In genomic region chr7:73307436-73307835, GRCh38 we compare ENCODE assay signal across 11 cellular contexts. TPM values are rescaled to one million over a fixed set of nuclear protein-coding genes. Genes with fewer than 3 reads are reported as not detected.
DNase-seq lines count a peak whose midpoint lies in the region; ATAC-seq, FAIRE-seq and TF ChIP-seq lines count a peak whose summit lies in the region.
"Had no signal": no experiment of that assay in that cellular context is flagged by ENCODE, and none has a peak within 500 bp of the region (broad histone marks: within the 10 kb centered on the region; RNA-seq: fewer than 3 reads in every experiment).

No MANE protein-coding gene starts in this region.

- no peak for TF ChIP-seq POLR2A in suprapubic skin (IDR thresholded peaks at IDR 0.05)

- TF ChIP-seq CTCF in keratinocyte (optimal IDR thresholded peaks at IDR 0.05 in 1 of 3, IDR thresholded peaks at IDR 0.05 in 1 of 3, conservative IDR thresholded peaks at IDR 0.05 in 1 of 3; ENCODE audit: extremely low read depth in 1 of 3, insufficient read depth in 2 of 3, low read length in 3 of 3) = no peak
- no peak for TF ChIP-seq CTCF in suprapubic skin (IDR thresholded peaks at IDR 0.05)

- no peak overlapping the region for H2AFZ ChIP-seq in keratinocyte (ENCODE audit: control insufficient read depth, low read length)

- intact Hi-C loops in activated CD4-positive, alpha-beta memory T cell treated with anti-CD3 and anti-CD28 coated beads for 36 hours (cut with micrococcal nuclease) = no loop called here

- peak overlapping the region; percentile 72 for H3K4me2 ChIP-seq in keratinocyte (ENCODE audit: control insufficient read depth, extremely low read depth, insufficient read depth, low read depth, low read length)

- peak; percentile 31 for DNase-seq in activated effector memory CD4-positive, alpha-beta T cell treated with anti-CD3 and anti-CD28 coated beads, Interleukin-2, amount 50 U/mL, for 16 hours
- DNase-seq in activated effector memory CD4-positive, alpha-beta T cell treated with Interleukin-2 at 50 U/mL for 16 hours = no peak
- no peak for DNase-seq in activated CD4-positive, alpha-beta memory T cell treated with anti-CD3 and anti-CD28 coated beads for 36 hours
- DNase-seq in keratinocyte (ENCODE audit: low read depth, low spot score) = no peak
- no peak for DNase-seq in suprapubic skin (ENCODE audit: low spot score in 2 of 2)
- DNase-seq in dermis blood vessel endothelial cell = no peak
- DNase-seq: anterior cingulate cortex had no signal

- dilution Hi-C loops in keratinocyte (cut with MboI; ENCODE audit: extremely low pct_ligation_motif_present, low sequenced_read_pairs) = no loop called here

- H3K9ac ChIP-seq in keratinocyte (ENCODE audit: control insufficient read depth, extremely low read depth, insufficient read depth, low read length) = no peak overlapping the region

- H3K27ac ChIP-seq in keratinocyte (ENCODE audit: control insufficient read depth, insufficient read depth, low read length) = no peak overlapping the region
- no peak overlapping the region for H3K27ac ChIP-seq in suprapubic skin

- H3K79me2 ChIP-seq in keratinocyte (ENCODE audit: control insufficient read depth, insufficient read depth, low read length) = peaks cover 3% of the 10 kb centered on the region

- H3K27me3 ChIP-seq in keratinocyte (ENCODE audit: control insufficient read depth, extremely low read depth, insufficient read depth, low read length) (no peaks in the 10 kb centered on the region), suprapubic skin (no peaks in the 10 kb centered on the region)
- H3K27me3 ChIP-seq: gastroesophageal sphincter had no signal

- H3K4me3 ChIP-seq in keratinocyte (ENCODE audit: control insufficient read depth in 2 of 3, extremely low read depth in 1 of 3, insufficient read depth in 2 of 3, low read depth in 1 of 3, low read length in 3 of 3) (peak overlapping the region; percentile 71 to 76 (median 75)), suprapubic skin (peak overlapping the region; percentile 78)

- H3K4me1 ChIP-seq in keratinocyte (ENCODE audit: control insufficient read depth, extremely low read depth, insufficient read depth, low read length) (peaks cover 4% of the 10 kb centered on the region), suprapubic skin (peaks cover 15% of the 10 kb centered on the region)

- CTCF ChIA-PET in activated CD4-positive, alpha-beta memory T cell treated with anti-CD3 and anti-CD28 coated beads for 36 hours (lab: Charles Lee) = no interaction called here

- H3K27ac Mint-ChIP-seq in activated CD4-positive, alpha-beta memory T cell treated with anti-CD3 and anti-CD28 coated beads for 36 hours = peak overlapping the region; percentile 88

- H3K9me1 ChIP-seq in keratinocyte (ENCODE audit: control insufficient read depth, extremely low read depth, insufficient read depth, low read length) = no peaks in the 10 kb centered on the region

- TF ChIP-seq EP300 in suprapubic skin (IDR thresholded peaks at IDR 0.05) = no peak

- WGBS in suprapubic skin = 89% methylated on average over 12 of the region's 13 CpGs

- no peaks in the 10 kb centered on the region for H3K9me3 Mint-ChIP-seq in activated CD4-positive, alpha-beta memory T cell treated with anti-CD3 and anti-CD28 coated beads for 36 hours

- ATAC-seq in HG03565 (IDR thresholded peaks at IDR 0.05; ENCODE audit: unreplicated experiment) (no peak), GM18870 (IDR thresholded peaks at IDR 0.05; ENCODE audit: unreplicated experiment) (no peak)
- ATAC-seq: gastroesophageal sphincter had no signal

- H3K36me3 Mint-ChIP-seq in activated CD4-positive, alpha-beta memory T cell treated with anti-CD3 and anti-CD28 coated beads for 36 hours = peaks cover 33% of the 10 kb centered on the region

- FAIRE-seq in keratinocyte (lab: Jason Lieb, UNC) = no peak

- no peaks in the 10 kb centered on the region for H3K27me3 Mint-ChIP-seq in activated CD4-positive, alpha-beta memory T cell treated with anti-CD3 and anti-CD28 coated beads for 36 hours

- H3K9me3 ChIP-seq in keratinocyte (ENCODE audit: control insufficient read depth, low read depth, low read length) (no peaks in the 10 kb centered on the region), suprapubic skin (no peaks in the 10 kb centered on the region)
- H3K9me3 ChIP-seq: gastroesophageal sphincter had no signal

- no peaks in the 10 kb centered on the region for H4K20me1 ChIP-seq in keratinocyte (ENCODE audit: control insufficient read depth, extremely low read depth, insufficient read depth, low read length)

- H3K36me3 ChIP-seq in keratinocyte (ENCODE audit: control insufficient read depth in 2 of 2, extremely low read depth in 1 of 2, insufficient read depth in 2 of 2, low read length in 2 of 2) = peaks cover 0 to 3% of the 10 kb centered on the region in 2 experiments
- peaks cover 43% of the 10 kb centered on the region for H3K36me3 ChIP-seq in suprapubic skin

- POLR2A ChIA-PET in activated CD4-positive, alpha-beta memory T cell treated with anti-CD3 and anti-CD28 coated beads for 36 hours (lab: Charles Lee) = no interaction called here

- peak overlapping the region; percentile 98 for H3K4me3 Mint-ChIP-seq in activated CD4-positive, alpha-beta memory T cell treated with anti-CD3 and anti-CD28 coated beads for 36 hours

- peaks cover 26% of the 10 kb centered on the region for H3K4me1 Mint-ChIP-seq in activated CD4-positive, alpha-beta memory T cell treated with anti-CD3 and anti-CD28 coated beads for 36 hours (ENCODE audit: low read depth)

RNA-seq across cellular contexts. Expression of gene NSUN5, which starts 1.2 kb away (rescaled TPM):
- total RNA-seq in activated CD4-positive, alpha-beta memory T cell treated with anti-CD3 and anti-CD28 coated beads for 36 hours = 10 to 100 TPM; 51.2 to 55.5 TPM
- 16.8 to 20.4 TPM (median 20.2 TPM) in 3 replicates for polyA plus RNA-seq in keratinocyte
- 5.1 TPM for polyA plus RNA-seq in keratinocyte (2011; ENCODE audit: low read depth)
- 11.1 and 21.0 TPM in 2 replicates for polyA plus RNA-seq in keratinocyte (2011; cell fraction: cytosol; rRNA removed)
- polyA plus RNA-seq in keratinocyte (2011; cell fraction: nucleus; rRNA removed) = 29.7 and 39.6 TPM in 2 replicates
- 20.5 and 23.8 TPM in 2 replicates for polyA plus RNA-seq in keratinocyte (2012; ENCODE audit: low replicate concordance)
- 13.0 to 19.0 TPM (median 18.0 TPM) in 3 replicates for polyA minus RNA-seq in keratinocyte
- polyA minus RNA-seq in keratinocyte (2011; cell fraction: cytosol; rRNA and poly(A)+ RNA removed) = 24.2 TPM
- polyA minus RNA-seq in keratinocyte (2011; cell fraction: nucleus; rRNA and poly(A)+ RNA removed) = 19.5 and 22.1 TPM in 2 replicates
- total RNA-seq in suprapubic skin (10 to 100 TPM; 25.6 to 38.0 (median 33.7) TPM), dermis blood vessel endothelial cell (3.7 and 6.1 TPM in 2 replicates)

RNA-seq across cellular contexts. Expression of gene TRIM50, which starts 20.4 kb away (rescaled TPM):
- not detected for total RNA-seq in activated CD4-positive, alpha-beta memory T cell treated with anti-CD3 and anti-CD28 coated beads for 36 hours
- polyA plus RNA-seq in keratinocyte = not detected in 3 replicates
- polyA plus RNA-seq in keratinocyte (2011; ENCODE audit: low read depth) = not detected
- not detected in 2 replicates for polyA plus RNA-seq in keratinocyte (2011; cell fraction: cytosol; rRNA removed)
- polyA plus RNA-seq in keratinocyte (2011; cell fraction: nucleus; rRNA removed) = not detected in 2 replicates
- not detected in 2 replicates for polyA plus RNA-seq in keratinocyte (2012; ENCODE audit: low replicate concordance)
- polyA minus RNA-seq in keratinocyte = not detected in 3 replicates
- polyA minus RNA-seq in keratinocyte (2011; cell fraction: cytosol; rRNA and poly(A)+ RNA removed) = not detected
- polyA minus RNA-seq in keratinocyte (2011; cell fraction: nucleus; rRNA and poly(A)+ RNA removed) = not detected in 2 replicates
- total RNA-seq in suprapubic skin = under 1 TPM in 1 of 4 donors, not detected in 3; 0.30 TPM
- total RNA-seq in dermis blood vessel endothelial cell = under 0.01 TPM in 1 of 2 replicates, not detected in the other
- total RNA-seq: pulmonary artery endothelial cell had no signal

RNA-seq across cellular contexts. Expression of gene FKBP6, which starts 20.5 kb away (rescaled TPM):
- not detected for total RNA-seq in activated CD4-positive, alpha-beta memory T cell treated with anti-CD3 and anti-CD28 coated beads for 36 hours
- not detected in 3 replicates for polyA plus RNA-seq in keratinocyte
- polyA plus RNA-seq in keratinocyte (2011; ENCODE audit: low read depth) = not detected
- not detected in 2 replicates for polyA plus RNA-seq in keratinocyte (2011; cell fraction: cytosol; rRNA removed)
- polyA plus RNA-seq in keratinocyte (2011; cell fraction: nucleus; rRNA removed) = not detected in 2 replicates
- not detected in 2 replicates for polyA plus RNA-seq in keratinocyte (2012; ENCODE audit: low replicate concordance)
- not detected in 3 replicates for polyA minus RNA-seq in keratinocyte
- not detected for polyA minus RNA-seq in keratinocyte (2011; cell fraction: cytosol; rRNA and poly(A)+ RNA removed)
- not detected in 2 replicates for polyA minus RNA-seq in keratinocyte (2011; cell fraction: nucleus; rRNA and poly(A)+ RNA removed)
- not detected for total RNA-seq in suprapubic skin
- total RNA-seq in dermis blood vessel endothelial cell = not detected in 2 replicates
- total RNA-seq: gastroesophageal sphincter, pulmonary artery endothelial cell had no signal
